Comparison of ENCODE assay signal across 20 cellular contexts in the genomic region with DNA sequence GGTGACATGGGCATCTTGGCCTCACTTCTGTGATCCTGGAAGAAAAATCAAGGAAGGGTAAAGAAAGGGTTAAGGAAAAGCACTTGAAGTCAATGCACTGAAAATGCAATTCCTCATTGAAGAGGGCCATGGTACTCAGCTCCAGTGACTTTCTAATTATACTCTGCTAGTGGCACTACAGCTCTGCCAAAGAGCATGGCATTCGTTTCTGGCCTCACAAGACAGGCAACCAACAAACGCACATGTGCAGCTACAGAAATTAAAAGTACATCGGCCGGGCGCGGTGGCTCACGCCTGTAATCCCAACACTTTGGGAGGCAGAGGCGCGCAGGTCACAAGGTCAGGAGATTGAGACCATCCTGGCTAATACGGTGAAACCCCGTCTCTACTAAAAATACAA.
"Had no signal": no experiment of that assay in that cellular context is flagged by ENCODE, and none has a peak within 500 bp of the region (broad histone marks: within the 10 kb centered on the region; RNA-seq: fewer than 3 reads in every experiment).

No MANE protein-coding gene starts in this region.

- H3K4me1 Mint-ChIP-seq: activated naive CD8-positive, alpha-beta T cell treated with anti-CD3 and anti-CD28 coated beads for 36 hours; activated T-helper 17 cell treated with anti-CD3 and anti-CD28 coated beads, Interleukin-2, amount 50 U/mL, for 72 hours; central memory CD8-positive, alpha-beta T cell had no signal

- DNase-seq: activated CD4-positive, alpha-beta T cell treated with anti-CD3 and anti-CD28 coated beads for 4 hours; activated CD8-positive, alpha-beta T cell treated with anti-CD3 and anti-CD28 coated beads for 36 hours; activated naive CD4-positive, alpha-beta T cell; activated naive CD8-positive, alpha-beta T cell treated with anti-CD3 and anti-CD28 coated beads for 36 hours; activated T-cell treated with anti-CD3 and anti-CD28 coated beads, Interleukin-2, amount 50 U/mL, for 1 hour; amniotic stem cell; colonic mucosa; erythroblast; naive thymus-derived CD8-positive, alpha-beta T cell; stimulated activated CD4-positive, alpha-beta T cell treated with anti-CD3 and anti-CD28 coated beads, Interleukin-12 subunit alpha, Interleukin-12 subunit beta, amount 100 ng/mL, for 4 hours; stimulated activated CD4-positive, alpha-beta T cell treated with anti-CD3 and anti-CD28 coated beads, Interleukin-1b, Interleukin-23, amount 100 ng/mL, for 48 hours; stimulated activated CD8-positive, alpha-beta memory T cell treated with anti-CD3 and anti-CD28 coated beads, Interleukin-4, amount 100 ng/mL, for 48 hours; stimulated activated naive CD8-positive, alpha-beta T cell treated with anti-CD3 and anti-CD28 coated beads, Interleukin-15, Interleukin-2, amounts not matched to agents 100 U/mL and 50 U/mL, for 24 hours; transverse colon had no signal

- H3K4me3 Mint-ChIP-seq: activated CD8-positive, alpha-beta T cell treated with anti-CD3 and anti-CD28 coated beads for 36 hours; activated naive CD8-positive, alpha-beta T cell treated with anti-CD3 and anti-CD28 coated beads for 36 hours; activated T-helper 17 cell treated with anti-CD3 and anti-CD28 coated beads, Interleukin-2, amount 50 U/mL, for 72 hours; central memory CD8-positive, alpha-beta T cell; memory B cell; naive thymus-derived CD8-positive, alpha-beta T cell; WTC11 had no signal

- ATAC-seq: activated CD8-positive, alpha-beta T cell treated with anti-CD3 and anti-CD28 coated beads for 36 hours; activated T-helper 17 cell treated with anti-CD3 and anti-CD28 coated beads, Interleukin-2, amount 50 U/mL, for 72 hours; naive thymus-derived CD8-positive, alpha-beta T cell; stimulated activated naive CD8-positive, alpha-beta T cell treated with anti-CD3 and anti-CD28 coated beads, Interleukin-15, Interleukin-2, amounts not matched to agents 100 U/mL and 50 U/mL, for 24 hours; WTC11 had no signal

- H3K27ac Mint-ChIP-seq: activated CD8-positive, alpha-beta T cell treated with anti-CD3 and anti-CD28 coated beads for 36 hours; activated naive CD8-positive, alpha-beta T cell treated with anti-CD3 and anti-CD28 coated beads for 36 hours; activated T-helper 17 cell treated with anti-CD3 and anti-CD28 coated beads, Interleukin-2, amount 50 U/mL, for 72 hours; memory B cell; naive thymus-derived CD8-positive, alpha-beta T cell had no signal

- H3K4me1 ChIP-seq: colonic mucosa, parathyroid adenoma, transverse colon, vagina had no signal

- H3K27ac ChIP-seq: colonic mucosa, parathyroid adenoma, transverse colon, vagina had no signal

- H3K9me3 ChIP-seq: colonic mucosa, transverse colon, vagina had no signal

- H3K36me3 Mint-ChIP-seq: activated naive CD8-positive, alpha-beta T cell treated with anti-CD3 and anti-CD28 coated beads for 36 hours; memory B cell; naive thymus-derived CD8-positive, alpha-beta T cell had no signal

- H3K27me3 ChIP-seq: colonic mucosa, transverse colon, vagina had no signal

- H3K4me3 ChIP-seq: colonic mucosa, transverse colon, vagina had no signal

- H3K36me3 ChIP-seq: colonic mucosa, transverse colon, vagina had no signal

- H3K9me3 Mint-ChIP-seq: activated CD8-positive, alpha-beta T cell treated with anti-CD3 and anti-CD28 coated beads for 36 hours; activated naive CD8-positive, alpha-beta T cell treated with anti-CD3 and anti-CD28 coated beads for 36 hours; activated T-helper 17 cell treated with anti-CD3 and anti-CD28 coated beads, Interleukin-2, amount 50 U/mL, for 72 hours; central memory CD8-positive, alpha-beta T cell; memory B cell; naive thymus-derived CD8-positive, alpha-beta T cell had no signal
